ENCODE assay signal across 17 cellular contexts in the genomic region with DNA sequence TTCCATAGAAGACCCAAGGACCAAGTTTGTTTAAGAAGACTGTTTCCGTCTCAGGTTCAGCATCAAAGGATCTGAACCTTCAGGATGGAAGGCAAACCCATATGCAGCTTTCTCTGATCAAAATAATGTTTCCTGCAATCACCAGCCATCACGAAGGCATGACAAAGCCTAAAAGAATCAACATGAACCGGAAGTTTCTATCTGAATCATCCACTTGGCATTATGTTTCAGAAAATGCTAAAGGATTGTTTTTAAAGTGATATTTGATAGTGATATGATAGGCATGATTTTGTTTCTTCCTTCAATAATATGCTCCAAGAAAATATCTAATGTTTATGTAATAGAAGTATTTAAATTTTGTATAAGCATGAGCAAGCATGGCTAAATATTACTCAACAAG.
A peak's percentile ranks its signal among the peaks of the same experiment; 100 is the strongest.
DNase-seq lines count a peak whose midpoint lies in the region; ATAC-seq and TF ChIP-seq lines count a peak whose summit lies in the region.
"Had no signal": no experiment of that assay in that cellular context is flagged by ENCODE, and none has a peak within 500 bp of the region (broad histone marks: within the 10 kb centered on the region; RNA-seq: fewer than 3 reads in every experiment).

No MANE protein-coding gene starts in this region.

- H3K27ac ChIP-seq in left ventricle myocardium inferior (replicated peaks): peak overlapping the region; percentile 84
- H3K27ac ChIP-seq in right cardiac atrium (ENCODE audit: low read length): no peak overlapping the region
- no peak overlapping the region for H3K27ac ChIP-seq in A673 (ENCODE audit: low read depth, low read length, poor library complexity, severe bottlenecking)
- no peak overlapping the region for H3K27ac ChIP-seq in smooth muscle cell (ENCODE audit: low read depth)
- H3K27ac ChIP-seq: neutrophil, transverse colon had no signal

- H3K9ac ChIP-seq in adipocyte (ENCODE audit: low read length): no peak overlapping the region
- no peak overlapping the region for H3K9ac ChIP-seq in smooth muscle cell (ENCODE audit: low read depth)

- H3K4me2 ChIP-seq in smooth muscle cell: no peak overlapping the region

- BruUV-seq in A673 (replicated peaks; lab: Mats Ljungman, UMichigan): no TSS peak

- H3K4me3 ChIP-seq in left ventricle myocardium inferior: no peak overlapping the region
- no peak overlapping the region for H3K4me3 ChIP-seq in right cardiac atrium (ENCODE audit: low read length)
- no peak overlapping the region for H3K4me3 ChIP-seq in adipocyte (ENCODE audit: low read length)
- H3K4me3 ChIP-seq in foreskin fibroblast (ENCODE audit: low read depth in 1 of 2, low read length in 2 of 2): no peak overlapping the region
- no peak overlapping the region for H3K4me3 ChIP-seq in A673 (ENCODE audit: low read depth, low read length, poor library complexity, severe bottlenecking)
- H3K4me3 ChIP-seq in smooth muscle cell: no peak overlapping the region
- H3K4me3 ChIP-seq: transverse colon had no signal

- 72% methylated on average over 3 of the region's 3 CpGs for WGBS in right cardiac atrium
- WGBS in smooth muscle cell (ENCODE audit: low lambda C conversion rate): 72% methylated on average over 3 of the region's 3 CpGs

- no peaks in the 10 kb centered on the region for H3F3A ChIP-seq in smooth muscle cell (ENCODE audit: low read depth)

- H3K9me3 ChIP-seq in left ventricle myocardium inferior (replicated peaks) (no peaks in the 10 kb centered on the region), right cardiac atrium (ENCODE audit: control insufficient read depth, low read length) (no peaks in the 10 kb centered on the region), adipocyte (ENCODE audit: control insufficient read depth, low read length) (no peaks in the 10 kb centered on the region), A673 (ENCODE audit: low read depth, low read length, poor library complexity, severe bottlenecking) (no peaks in the 10 kb centered on the region), smooth muscle cell (replicated peaks; ENCODE audit: low read depth) (no peaks in the 10 kb centered on the region)
- H3K9me3 ChIP-seq: neutrophil, transverse colon had no signal

- TF ChIP-seq CTCF in left ventricle myocardium inferior (IDR thresholded peaks at IDR 0.05; ENCODE audit: borderline replicate concordance) (no peak), foreskin fibroblast (IDR thresholded peaks at IDR 0.05; ENCODE audit: low read depth, low read length) (no peak), A673 (conservative IDR thresholded peaks at IDR 0.05; ENCODE audit: low read depth, low read length) (no peak), smooth muscle cell (IDR thresholded peaks at IDR 0.05; ENCODE audit: borderline replicate concordance, insufficient read depth, poor library complexity, severe bottlenecking) (no peak)

- H3K36me3 ChIP-seq in left ventricle myocardium inferior: no peaks in the 10 kb centered on the region
- no peaks in the 10 kb centered on the region for H3K36me3 ChIP-seq in adipocyte (ENCODE audit: control insufficient read depth, insufficient read depth, low read length, severe bottlenecking)
- H3K36me3 ChIP-seq in A673 (ENCODE audit: insufficient read depth, low read length, poor library complexity, severe bottlenecking): no peaks in the 10 kb centered on the region
- H3K36me3 ChIP-seq in smooth muscle cell (ENCODE audit: low read depth): no peaks in the 10 kb centered on the region
- H3K36me3 ChIP-seq: neutrophil, transverse colon had no signal

- H2AFZ ChIP-seq in smooth muscle cell (ENCODE audit: low read depth): no peak overlapping the region

- POLR2A ChIA-PET in A673 (lab: Charles Lee; ENCODE audit: low non-redundant PET): no interaction called here

- ATAC-seq in right cardiac atrium (no peak), GM21526 (IDR thresholded peaks at IDR 0.05; ENCODE audit: low FRiP score, unreplicated experiment) (no peak)
- ATAC-seq: HepG2, Right ventricle myocardium inferior had no signal

- DNase-seq in left ventricle myocardium inferior (no peak), right cardiac atrium (no peak), adipocyte (ENCODE audit: low read depth) (peak; percentile 72), foreskin fibroblast (peak; percentile 49 to 74), A673 (ENCODE audit: low spot score) (no peak), smooth muscle cell (lab: John Stamatoyannopoulos, UW; ENCODE audit: unreplicated experiment) (no peak), NCI-H524 treated with DMSO at 0.1 percent for 48 hours (lab: John Stamatoyannopoulos, UW) (no peak)
- DNase-seq: ACHN; activated naive CD4-positive, alpha-beta T cell treated with anti-CD3 and anti-CD28 coated beads, Interleukin-2, amount 10 ng/mL, durations not matched to agents 7 days and 5 days; GOT3; NCI-H510A treated with DMSO at 0.1 percent for 48 hours; stimulated activated CD4-positive, alpha-beta T cell treated with anti-CD3 and anti-CD28 coated beads, Interleukin-15, amount 100 ng/mL, for 24 hours; transverse colon had no signal

- CTCF ChIA-PET in A673 (lab: Charles Lee): no interaction called here

- intact Hi-C loops in left ventricle myocardium inferior (cut with micrococcal nuclease): loop anchor here (10.0 kb wide), 1 partner anchor 215 kb away; no protein-coding TSS in a partner anchor
- intact Hi-C loops in right cardiac atrium (cut with DNase I): no loop called here
- intact Hi-C loops in A673 (cut with micrococcal nuclease; ENCODE audit: unreplicated experiment): no loop called here

- peaks cover 31% of the 10 kb centered on the region for H3K4me1 ChIP-seq in left ventricle myocardium inferior
- H3K4me1 ChIP-seq in right cardiac atrium (ENCODE audit: control insufficient read depth, insufficient read depth, low read length): peaks cover 2% of the 10 kb centered on the region
- H3K4me1 ChIP-seq in adipocyte (ENCODE audit: control insufficient read depth, insufficient read depth, low read length): peaks cover 6% of the 10 kb centered on the region
- H3K4me1 ChIP-seq in A673 (ENCODE audit: insufficient read depth, low read length, poor library complexity, severe bottlenecking): no peaks in the 10 kb centered on the region
- H3K4me1 ChIP-seq in smooth muscle cell (ENCODE audit: low read depth): no peaks in the 10 kb centered on the region
- H3K4me1 ChIP-seq: transverse colon had no signal

- no peaks in the 10 kb centered on the region for H4K20me1 ChIP-seq in smooth muscle cell (ENCODE audit: low read depth)

- no peaks in the 10 kb centered on the region for H3K27me3 ChIP-seq in left ventricle myocardium inferior (ENCODE audit: low read depth)
- no peaks in the 10 kb centered on the region for H3K27me3 ChIP-seq in right cardiac atrium (ENCODE audit: control insufficient read depth, insufficient read depth)
- no peaks in the 10 kb centered on the region for H3K27me3 ChIP-seq in adipocyte (replicated peaks; ENCODE audit: control insufficient read depth, insufficient read depth, low read length)
- H3K27me3 ChIP-seq in A673 (replicated peaks; ENCODE audit: insufficient read depth, low read depth, low read length, poor library complexity): no peaks in the 10 kb centered on the region
- no peaks in the 10 kb centered on the region for H3K27me3 ChIP-seq in smooth muscle cell (ENCODE audit: low read depth)
- H3K27me3 ChIP-seq: neutrophil, transverse colon had no signal

- no peaks in the 10 kb centered on the region for H3K79me2 ChIP-seq in smooth muscle cell (ENCODE audit: low read depth)

Comparison
In these comparisons a context has a peak if more than half of its experiments do, and no peak if none do; other contexts are left out.
1. DNase-seq: peak in adipocyte (single experiment) and foreskin fibroblast (2 of 2); none in left ventricle myocardium inferior (single experiment), right cardiac atrium (0 of 3), A673 (single experiment), smooth muscle cell (single experiment) and NCI-H524 treated with DMSO at 0.1 percent for 48 hours (single experiment).